In genomic region chr13:105341256-105341655, GRCh38 we compare ENCODE assay signal across 27 cellular contexts.
"Had no signal": no experiment of that assay in that cellular context is flagged by ENCODE, and none has a peak within 500 bp of the region (broad histone marks: within the 10 kb centered on the region; RNA-seq: fewer than 3 reads in every experiment).

No MANE protein-coding gene starts in this region.

- H3K36me3 ChIP-seq: brain microvascular endothelial cell, esophagus muscularis mucosa, gastrocnemius medialis, heart right ventricle had no signal

- H3K4me3 ChIP-seq: esophagus muscularis mucosa, gastrocnemius medialis, heart right ventricle had no signal

- H3K9me3 ChIP-seq: esophagus muscularis mucosa, gastrocnemius medialis, heart right ventricle had no signal

- DNase-seq: activated CD4-positive, alpha-beta memory T cell treated with anti-CD3 and anti-CD28 coated beads for 36 hours; activated CD4-positive, alpha-beta T cell treated with anti-CD3 and anti-CD28 coated beads for 36 hours; activated CD4-positive, alpha-beta T cell treated with anti-CD3 and anti-CD28 coated beads, Interleukin-2, amount 10 ng/mL, durations not matched to agents 24 days and 14 days; activated CD4-positive, CD25-positive, alpha-beta regulatory T cell; activated CD4-positive, CD25-positive, alpha-beta regulatory T cell treated with anti-CD3 and anti-CD28 coated beads, Interleukin-2, amount 50 U/mL, for 72 hours; activated CD8-positive, alpha-beta memory T cell treated with anti-CD3 and anti-CD28 coated beads, Interleukin-2, amount 50 U/mL, for 48 hours; activated effector memory CD4-positive, alpha-beta T cell treated with Interleukin-2 at 50 U/mL for 16 hours; activated gamma-delta T cell treated with Interleukin-2 at 50 U/mL for 16 hours; activated naive CD4-positive, alpha-beta T cell treated with anti-CD3 and anti-CD28 coated beads, Interleukin-2, amount 50 U/mL, for 16 hours; activated naive CD4-positive, alpha-beta T cell treated with Interleukin-2 at 50 U/mL for 16 hours; activated T-cell treated with anti-CD3 and anti-CD28 coated beads for 4 hours; activated T-cell treated with anti-CD3 and anti-CD28 coated beads, Interleukin-2, amount 50 U/mL, for 24 hours; amniotic stem cell; anterior cingulate cortex; brain microvascular endothelial cell; cortex of kidney; dermis blood vessel endothelial cell; effector CD4-positive, alpha-beta T cell; effector memory CD8-positive, alpha-beta T cell; erythroblast; foreskin keratinocyte; gastrocnemius medialis; heart right ventricle; T-helper 1 cell; T-helper 17 cell; T1000 had no signal

- H3K4me1 ChIP-seq: gastrocnemius medialis, heart right ventricle had no signal

- H3K27me3 ChIP-seq: brain microvascular endothelial cell, esophagus muscularis mucosa, foreskin keratinocyte, gastrocnemius medialis, heart right ventricle had no signal

- H3K27ac ChIP-seq: esophagus muscularis mucosa, foreskin keratinocyte, gastrocnemius medialis, heart right ventricle had no signal
